10 cellular contexts compared by ENCODE assay signal in genomic region chr5:167294861-167295685, GRCh38.
DNase-seq lines count a peak whose midpoint lies in the region; ATAC-seq and TF ChIP-seq lines count a peak whose summit lies in the region.
"Had no signal": no experiment of that assay in that cellular context is flagged by ENCODE, and none has a peak within 500 bp of the region (broad histone marks: within the 10 kb centered on the region; RNA-seq: fewer than 3 reads in every experiment).

No MANE protein-coding gene starts in this region.

- no peaks in the 10 kb centered on the region for H3K9me3 ChIP-seq in esophagus squamous epithelium
- no peaks in the 10 kb centered on the region for H3K9me3 ChIP-seq in neuronal stem cell (replicated peaks in 1 of 2; ENCODE audit: control insufficient read depth in 2 of 2, insufficient read depth in 1 of 2, low read depth in 1 of 2, low read length in 2 of 2)
- H3K9me3 ChIP-seq: heart right ventricle had no signal

- no peak overlapping the region for H3K4ac ChIP-seq in neuronal stem cell (ENCODE audit: low read length)

- H3K27me3 ChIP-seq in esophagus squamous epithelium, result no peaks in the 10 kb centered on the region
- H3K27me3 ChIP-seq in neuronal stem cell (ENCODE audit: control insufficient read depth in 3 of 3, insufficient read depth in 3 of 3, low read depth in 1 of 3, low read length in 3 of 3), result no peaks in the 10 kb centered on the region
- H3K27me3 ChIP-seq: heart right ventricle had no signal

- intact Hi-C loops in esophagus squamous epithelium (cut with DNase I), result no loop called here

- no peak overlapping the region for H4K91ac ChIP-seq in neuronal stem cell (ENCODE audit: low read depth, low read length, poor library complexity)

- H3K4me2 ChIP-seq in neuronal stem cell (ENCODE audit: insufficient read depth, low read length, poor library complexity, severe bottlenecking), result no peak overlapping the region

- 16 to 34% methylated on average over 3 of the region's 3 CpGs for WGBS in esophagus squamous epithelium, 2 donors
- no CpG with 5 or more reads among the region's 3 CpGs for WGBS in neuronal stem cell (ENCODE audit: extremely low coverage in 2 of 2, insufficient read length in 2 of 2, insufficient replicate concordance in 1 of 2), 2 donors

- H2AFZ ChIP-seq in neuronal stem cell (ENCODE audit: low read length), result peak overlapping the region; percentile 1

- ATAC-seq in activated T-cell treated with anti-CD3 and anti-CD28 coated beads, Interleukin-2, amount 50 U/mL, for 4 hours, result no peak
- no peak for ATAC-seq in HG03469 (IDR thresholded peaks at IDR 0.05; ENCODE audit: unreplicated experiment)
- no peak for ATAC-seq in GM21825 (IDR thresholded peaks at IDR 0.05; ENCODE audit: unreplicated experiment)
- ATAC-seq: heart right ventricle had no signal

- no peak overlapping the region for H3K14ac ChIP-seq in neuronal stem cell (ENCODE audit: low read length)

- no peak overlapping the region for H2BK15ac ChIP-seq in neuronal stem cell (ENCODE audit: low read length)

- no peak overlapping the region for H3K23ac ChIP-seq in neuronal stem cell (ENCODE audit: low read depth, low read length, poor library complexity)

- H3K4me1 ChIP-seq in esophagus squamous epithelium (peaks cover 8 to 22% (median 15%) of the 10 kb centered on the region in 3 donors), neuronal stem cell (ENCODE audit: control insufficient read depth in 2 of 2, insufficient read depth in 1 of 2, low read depth in 1 of 2, low read length in 2 of 2) (peaks cover 9 to 35% of the 10 kb centered on the region in 2 donors)
- H3K4me1 ChIP-seq: heart right ventricle had no signal

- no peaks in the 10 kb centered on the region for H3K27me3 Mint-ChIP-seq in activated T-cell treated with anti-CD3 and anti-CD28 coated beads, Interleukin-2, amount 50 U/mL, for 4 hours (ENCODE audit: low read depth)

- no peak for TF ChIP-seq CTCF in esophagus squamous epithelium (IDR thresholded peaks at IDR 0.05)

- H3K4me3 ChIP-seq in esophagus squamous epithelium (no peak overlapping the region), neuronal stem cell (ENCODE audit: low read length in 2 of 2) (no peak overlapping the region)
- H3K4me3 ChIP-seq: heart right ventricle had no signal

- H3K9me3 Mint-ChIP-seq in activated T-cell treated with anti-CD3 and anti-CD28 coated beads, Interleukin-2, amount 50 U/mL, for 4 hours, result peaks cover 22% of the 10 kb centered on the region

- no peaks in the 10 kb centered on the region for H3K36me3 ChIP-seq in esophagus squamous epithelium
- H3K36me3 ChIP-seq in neuronal stem cell (replicated peaks in 1 of 2; ENCODE audit: control insufficient read depth in 2 of 2, insufficient read depth in 2 of 2, low read length in 2 of 2), result no peaks in the 10 kb centered on the region
- H3K36me3 ChIP-seq: heart right ventricle had no signal

- DNase-seq in Daoy (ENCODE audit: low read depth) (peak; percentile 82), RKO (ENCODE audit: low spot score) (peak; percentile 57), esophagus squamous epithelium (lab: John Stamatoyannopoulos, UW) (no peak), neuronal stem cell (ENCODE audit: low spot score) (no peak), NCI-H2227 treated with DMSO at 0.1 percent for 48 hours (lab: John Stamatoyannopoulos, UW) (no peak)
- DNase-seq in activated T-cell treated with anti-CD3 and anti-CD28 coated beads, Interleukin-2, amount 50 U/mL, for 4 hours, result no peak
- DNase-seq: activated T-cell treated with anti-CD3 and anti-CD28 coated beads, Interleukin-2, amount 50 U/mL, for 1 hour; heart right ventricle had no signal

- H3K4me1 Mint-ChIP-seq in activated T-cell treated with anti-CD3 and anti-CD28 coated beads, Interleukin-2, amount 50 U/mL, for 4 hours (ENCODE audit: low read depth), result no peaks in the 10 kb centered on the region

- no peak overlapping the region for H2BK5ac ChIP-seq in neuronal stem cell (ENCODE audit: low read length)

- no peak overlapping the region for H2AK5ac ChIP-seq in neuronal stem cell (ENCODE audit: low read depth, low read length)

- no peak overlapping the region for H3K4me3 Mint-ChIP-seq in activated T-cell treated with anti-CD3 and anti-CD28 coated beads, Interleukin-2, amount 50 U/mL, for 4 hours

- H2BK120ac ChIP-seq in neuronal stem cell (ENCODE audit: low read depth, low read length), result no peak overlapping the region

- no peak overlapping the region for H3K9ac ChIP-seq in neuronal stem cell (ENCODE audit: low read depth, low read length, poor library complexity)

- H3K36me3 Mint-ChIP-seq in activated T-cell treated with anti-CD3 and anti-CD28 coated beads, Interleukin-2, amount 50 U/mL, for 4 hours (ENCODE audit: insufficient read depth), result no peaks in the 10 kb centered on the region

- H3K18ac ChIP-seq in neuronal stem cell (ENCODE audit: low read length), result no peak overlapping the region

- no peak overlapping the region for H2BK12ac ChIP-seq in neuronal stem cell (ENCODE audit: low read length)

- H3K27ac ChIP-seq in esophagus squamous epithelium (peak overlapping the region in 3 of 4 donors; percentile 3 to 46 (median 34)), neuronal stem cell (replicated peaks; ENCODE audit: low read length) (peak overlapping the region; percentile 12)
- H3K27ac ChIP-seq: heart right ventricle had no signal

- no peak for TF ChIP-seq POLR2A in esophagus squamous epithelium (IDR thresholded peaks at IDR 0.05)

- no peak overlapping the region for H4K8ac ChIP-seq in neuronal stem cell (ENCODE audit: low read depth, low read length)

- H3K79me1 ChIP-seq in neuronal stem cell (ENCODE audit: low read depth, low read length), result no peaks in the 10 kb centered on the region

Comparison
In these comparisons a context has a peak if more than half of its experiments do, and no peak if none do; other contexts are left out.
1. DNase-seq: peak in Daoy (single experiment) and RKO (single experiment); none in esophagus squamous epithelium (single experiment), neuronal stem cell (single experiment), activated T-cell treated with anti-CD3 and anti-CD28 coated beads, Interleukin-2, amount 50 U/mL, for 4 hours (single experiment) and NCI-H2227 treated with DMSO at 0.1 percent for 48 hours (single experiment).